11 cellular contexts compared by ENCODE assay signal in the genomic region with DNA sequence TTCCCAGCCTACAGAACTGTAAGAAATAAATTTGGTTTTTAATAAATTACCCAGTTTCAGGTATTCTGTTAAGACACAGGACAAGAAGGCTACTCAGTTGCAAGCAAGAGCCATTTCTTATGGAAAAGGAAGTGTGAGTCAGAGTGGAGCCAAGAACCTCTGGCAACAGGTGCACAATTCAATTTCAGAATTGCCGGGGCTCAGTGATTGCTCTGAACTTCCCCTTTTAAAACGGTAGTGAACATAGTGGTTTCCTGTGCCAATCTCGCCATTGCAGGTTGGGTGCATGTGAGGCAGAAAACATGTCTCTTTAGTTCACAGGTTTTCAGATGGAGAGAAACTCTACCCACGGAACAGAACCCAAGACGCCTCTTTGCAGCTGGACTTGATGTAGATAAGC. TPM values are rescaled to one million over a fixed set of nuclear protein-coding genes. Genes with fewer than 3 reads are reported as not detected.
DNase-seq lines count a peak whose midpoint lies in the region; ATAC-seq and TF ChIP-seq lines count a peak whose summit lies in the region.
"Had no signal": no experiment of that assay in that cellular context is flagged by ENCODE, and none has a peak within 500 bp of the region (broad histone marks: within the 10 kb centered on the region; RNA-seq: fewer than 3 reads in every experiment).

No MANE protein-coding gene starts in this region.

- H3K4me2 ChIP-seq in smooth muscle cell, result no peak overlapping the region

- peak overlapping the region; percentile 59 for H3K27ac Mint-ChIP-seq in activated CD8-positive, alpha-beta T cell treated with anti-CD3 and anti-CD28 coated beads for 36 hours

- no peaks in the 10 kb centered on the region for H3K27me3 Mint-ChIP-seq in activated CD8-positive, alpha-beta T cell treated with anti-CD3 and anti-CD28 coated beads for 36 hours

- peaks cover 2% of the 10 kb centered on the region for H3K4me1 ChIP-seq in smooth muscle cell (ENCODE audit: low read depth)

- DNase-seq in GM12864 (ENCODE audit: low read depth) (peak; percentile 74), smooth muscle cell (lab: John Stamatoyannopoulos, UW; ENCODE audit: unreplicated experiment) (no peak), kidney tubule cell (ENCODE audit: low spot score) (no peak), SHP77 (lab: John Stamatoyannopoulos, UW) (no peak)
- peak; percentile 34 for DNase-seq in activated CD8-positive, alpha-beta T cell treated with anti-CD3 and anti-CD28 coated beads for 36 hours
- no peak for DNase-seq in stimulated activated CD4-positive, alpha-beta T cell treated with anti-CD3 and anti-CD28 coated beads, Interleukin-4, amount 100 ng/mL, for 1 hour
- DNase-seq: activated CD8-positive, alpha-beta memory T cell treated with anti-CD3 and anti-CD28 coated beads, Interleukin-2, amount 50 U/mL, for 48 hours; NCI-H748 treated with DMSO at 0.1 percent for 48 hours had no signal

- ATAC-seq in GM21390 (IDR thresholded peaks at IDR 0.05; ENCODE audit: unreplicated experiment), result peak; percentile 72
- ATAC-seq in HG03521 (IDR thresholded peaks at IDR 0.05; ENCODE audit: unreplicated experiment), result peak; percentile 64
- ATAC-seq in activated CD8-positive, alpha-beta T cell treated with anti-CD3 and anti-CD28 coated beads for 36 hours, result peak; percentile 43

- H3K36me3 ChIP-seq in smooth muscle cell (ENCODE audit: low read depth), result no peaks in the 10 kb centered on the region

- H3K4me3 ChIP-seq in GM12864 (ENCODE audit: low read depth, low read length) (no peak overlapping the region), smooth muscle cell (no peak overlapping the region)

- no peaks in the 10 kb centered on the region for H3K27me3 ChIP-seq in smooth muscle cell (ENCODE audit: low read depth)

- no peak overlapping the region for H3K9ac ChIP-seq in smooth muscle cell (ENCODE audit: low read depth)

- H3K36me3 Mint-ChIP-seq in activated CD8-positive, alpha-beta T cell treated with anti-CD3 and anti-CD28 coated beads for 36 hours (ENCODE audit: low read depth), result peaks cover 10% of the 10 kb centered on the region

- H3K79me2 ChIP-seq in smooth muscle cell (ENCODE audit: low read depth), result no peaks in the 10 kb centered on the region

- no peak overlapping the region for H3K4me3 Mint-ChIP-seq in activated CD8-positive, alpha-beta T cell treated with anti-CD3 and anti-CD28 coated beads for 36 hours

- CTCF ChIA-PET in activated CD8-positive, alpha-beta T cell treated with anti-CD3 and anti-CD28 coated beads for 36 hours (lab: Charles Lee), result interaction anchor here (1.0 to 14.4 kb wide), 4 partner anchors 17 to 121 kb away, joined by 3 to 549 read pairs (median 8); partner anchors contain the start of genes SYS1 and TP53TG5

- no peak overlapping the region for H3K27ac ChIP-seq in smooth muscle cell (ENCODE audit: low read depth)

- no peak overlapping the region for H2AFZ ChIP-seq in smooth muscle cell (ENCODE audit: low read depth)

- H3F3A ChIP-seq in smooth muscle cell (ENCODE audit: low read depth), result no peaks in the 10 kb centered on the region

- TF ChIP-seq CTCF in GM12864 (IDR thresholded peaks at IDR 0.05; ENCODE audit: low read depth, low read length, missing control alignments), result no peak
- TF ChIP-seq CTCF in activated CD8-positive, alpha-beta T cell treated with anti-CD3 and anti-CD28 coated beads for 36 hours (IDR thresholded peaks at IDR 0.05), result no peak
- TF ChIP-seq CTCF in smooth muscle cell (IDR thresholded peaks at IDR 0.05; ENCODE audit: borderline replicate concordance, insufficient read depth, poor library complexity, severe bottlenecking), result no peak

- WGBS in smooth muscle cell (ENCODE audit: low lambda C conversion rate), result 91% methylated on average over 5 of the region's 5 CpGs

- peaks cover 15% of the 10 kb centered on the region for H3K4me1 Mint-ChIP-seq in activated CD8-positive, alpha-beta T cell treated with anti-CD3 and anti-CD28 coated beads for 36 hours (ENCODE audit: low read depth)

- POLR2A ChIA-PET in activated CD8-positive, alpha-beta T cell treated with anti-CD3 and anti-CD28 coated beads for 36 hours (lab: Charles Lee), result interaction anchor here (1.0 to 1.2 kb wide), 2 partner anchors 25 to 70 kb away, joined by 3 to 4 read pairs; partner anchors contain the start of gene SYS1

- H4K20me1 ChIP-seq in smooth muscle cell (ENCODE audit: low read depth), result no peaks in the 10 kb centered on the region

- intact Hi-C loops in activated CD8-positive, alpha-beta T cell treated with anti-CD3 and anti-CD28 coated beads for 36 hours (cut with micrococcal nuclease), result no loop called here

- H3K9me3 Mint-ChIP-seq in activated CD8-positive, alpha-beta T cell treated with anti-CD3 and anti-CD28 coated beads for 36 hours, result no peaks in the 10 kb centered on the region

- H3K9me3 ChIP-seq in smooth muscle cell (replicated peaks; ENCODE audit: low read depth), result no peaks in the 10 kb centered on the region

RNA-seq across cellular contexts. Expression of gene PIGT, which starts 16.4 kb away (rescaled TPM):
- 10 to 100 TPM; 43.7 to 47.7 TPM for total RNA-seq in activated CD8-positive, alpha-beta T cell treated with anti-CD3 and anti-CD28 coated beads for 36 hours
- 90.7 and 99.5 TPM in 2 replicates for total RNA-seq in smooth muscle cell
- polyA plus RNA-seq in smooth muscle cell, result 169 and 206 TPM in 2 replicates

RNA-seq across cellular contexts. Expression of gene DBNDD2, which starts 24.2 kb away (rescaled TPM):
- 10 to 100 TPM; 13.8 to 15.5 TPM for total RNA-seq in activated CD8-positive, alpha-beta T cell treated with anti-CD3 and anti-CD28 coated beads for 36 hours
- 5.9 and 6.4 TPM in 2 replicates for total RNA-seq in smooth muscle cell
- polyA plus RNA-seq in smooth muscle cell, result 2.9 and 11.0 TPM in 2 replicates

RNA-seq across cellular contexts. Expression of gene WFDC2, which starts 37.3 kb away (rescaled TPM):
- 1 to 10 TPM; 1.3 TPM for total RNA-seq in activated CD8-positive, alpha-beta T cell treated with anti-CD3 and anti-CD28 coated beads for 36 hours
- total RNA-seq in smooth muscle cell, result 3.0 and 5.7 TPM in 2 replicates
- polyA plus RNA-seq in smooth muscle cell, result 9.5 and 42.9 TPM in 2 replicates
- total RNA-seq: lung microvascular endothelial cell had no signal

RNA-seq across cellular contexts. Expression of gene TP53TG5, which starts 54.2 kb away (rescaled TPM):
- total RNA-seq in activated CD8-positive, alpha-beta T cell treated with anti-CD3 and anti-CD28 coated beads for 36 hours, result under 1 TPM in 1 of 2 experiments, not detected in 1; 0.29 TPM
- not detected in 2 replicates for total RNA-seq in smooth muscle cell
- polyA plus RNA-seq in smooth muscle cell, result 0.06 TPM in 1 of 2 replicates, not detected in the other
- total RNA-seq: lung microvascular endothelial cell had no signal

Comparison
In these comparisons a context has a peak if more than half of its experiments do, and no peak if none do; other contexts are left out.
1. DNase-seq: peak in GM12864 (single experiment) and activated CD8-positive, alpha-beta T cell treated with anti-CD3 and anti-CD28 coated beads for 36 hours (single experiment); none in smooth muscle cell (single experiment), kidney tubule cell (single experiment), stimulated activated CD4-positive, alpha-beta T cell treated with anti-CD3 and anti-CD28 coated beads, Interleukin-4, amount 100 ng/mL, for 1 hour (single experiment) and SHP77 (0 of 2).
2. Peak in every context shown above with its lines, with median percentiles within 50 percentile points of each other: ATAC-seq.